ENCODE assay signal across 18 cellular contexts in genomic region chr11:80855975-80856524, GRCh38.
DNase-seq lines count a peak whose midpoint lies in the region; FAIRE-seq and TF ChIP-seq lines count a peak whose summit lies in the region.
"Had no signal": no experiment of that assay in that cellular context is flagged by ENCODE, and none has a peak within 500 bp of the region (broad histone marks: within the 10 kb centered on the region; RNA-seq: fewer than 3 reads in every experiment).

No MANE protein-coding gene starts in this region.

- DNase-seq in MCF 10A (ENCODE audit: unreplicated experiment) (peak; percentile 78), breast epithelium (ENCODE audit: low spot score in 2 of 2) (no peak), RPMI7951 (ENCODE audit: low read depth) (peak; percentile 6), fibroblast of gingiva (ENCODE audit: low read depth) (peak; percentile 37), urothelium cell line (ENCODE audit: low spot score) (peak; percentile 27), NCI-H774 (lab: John Stamatoyannopoulos, UW) (no peak), D341Med (ENCODE audit: low spot score) (no peak), GM19240 (ENCODE audit: insufficient read length, low spot score) (no peak)
- DNase-seq: activated CD8-positive, alpha-beta T cell treated with anti-CD3 and anti-CD28 coated beads, Interleukin-2, amount 10 ng/mL, durations not matched to agents 7 days and 5 days; adrenal gland; dermis blood vessel endothelial cell; Karpas-422; right cardiac atrium; stimulated activated CD4-positive, alpha-beta T cell treated with anti-CD3 and anti-CD28 coated beads, Interleukin-1b, Interleukin-23, amount 100 ng/mL, for 48 hours had no signal

- H3K27ac Mint-ChIP-seq in MCF 10A (ENCODE audit: low read depth, unreplicated experiment), result no peak overlapping the region
- H3K27ac Mint-ChIP-seq: activated CD8-positive, alpha-beta T cell treated with anti-CD3 and anti-CD28 coated beads, Interleukin-2, amount 10 ng/mL, durations not matched to agents 7 days and 5 days; activated T-helper 17 cell treated with anti-CD3 and anti-CD28 coated beads, Interleukin-2, amount 50 U/mL, for 72 hours had no signal

- TF ChIP-seq POLR2A in breast epithelium (IDR thresholded peaks at IDR 0.05), result no peak

- CTCF ChIA-PET in MCF 10A (lab: Yijun Ruan, JAX), result interaction anchor here (0.9 kb wide), 1 partner anchor 154 kb away, joined by 5 read pairs; no protein-coding TSS in a partner anchor

- H3K27me3 Mint-ChIP-seq in MCF 10A (ENCODE audit: insufficient read depth, unreplicated experiment), result no peaks in the 10 kb centered on the region
- H3K27me3 Mint-ChIP-seq: activated T-helper 17 cell treated with anti-CD3 and anti-CD28 coated beads, Interleukin-2, amount 50 U/mL, for 72 hours had no signal

- H3K36me3 Mint-ChIP-seq in MCF 10A (ENCODE audit: insufficient read depth, unreplicated experiment), result no peaks in the 10 kb centered on the region

- intact Hi-C loops in MCF 10A (cut with micrococcal nuclease), result loop anchor here (10.0 kb wide), 1 partner anchor 149 kb away; no protein-coding TSS in a partner anchor
- intact Hi-C loops in breast epithelium (cut with DNase I; ENCODE audit: low total_unique reads), result no loop called here

- BruUV-seq in MCF 10A (replicated peaks; lab: Mats Ljungman, UMichigan), result no TSS peak

- no peak for TF ChIP-seq CTCF in MCF 10A (IDR thresholded peaks at IDR 0.05; ENCODE audit: unreplicated experiment)
- TF ChIP-seq CTCF in breast epithelium (IDR thresholded peaks at IDR 0.05), result no peak

- H3K4me1 ChIP-seq in breast epithelium, result no peaks in the 10 kb centered on the region
- H3K4me1 ChIP-seq: adrenal gland had no signal

- H3K9me3 Mint-ChIP-seq in MCF 10A (ENCODE audit: unreplicated experiment), result no peaks in the 10 kb centered on the region

- no peak overlapping the region for H3K27ac ChIP-seq in breast epithelium
- H3K27ac ChIP-seq: adrenal gland, thoracic aorta had no signal

- peaks cover 29% of the 10 kb centered on the region for H3K4me1 Mint-ChIP-seq in MCF 10A (ENCODE audit: insufficient read depth, unreplicated experiment)
- H3K4me1 Mint-ChIP-seq: activated T-helper 17 cell treated with anti-CD3 and anti-CD28 coated beads, Interleukin-2, amount 50 U/mL, for 72 hours had no signal

- POLR2A ChIA-PET in MCF 10A (lab: Yijun Ruan, JAX), result no interaction called here

- no peaks in the 10 kb centered on the region for H3K9me3 ChIP-seq in breast epithelium
- H3K9me3 ChIP-seq: adrenal gland, thoracic aorta had no signal

- H3K4me3 Mint-ChIP-seq in MCF 10A (ENCODE audit: unreplicated experiment), result no peak overlapping the region
- H3K4me3 Mint-ChIP-seq: activated CD8-positive, alpha-beta T cell treated with anti-CD3 and anti-CD28 coated beads, Interleukin-2, amount 10 ng/mL, durations not matched to agents 7 days and 5 days; activated T-helper 17 cell treated with anti-CD3 and anti-CD28 coated beads, Interleukin-2, amount 50 U/mL, for 72 hours had no signal

- H3K27me3 ChIP-seq in breast epithelium, result no peaks in the 10 kb centered on the region
- H3K27me3 ChIP-seq: adrenal gland had no signal

- FAIRE-seq in urothelium cell line (lab: Jason Lieb, UNC), result no peak
- FAIRE-seq: A204.1, frontal cortex had no signal

- H3K36me3 ChIP-seq in breast epithelium, result no peaks in the 10 kb centered on the region
- H3K36me3 ChIP-seq: adrenal gland, thoracic aorta had no signal

- H3K4me3 ChIP-seq in breast epithelium, result no peak overlapping the region
- H3K4me3 ChIP-seq: adrenal gland, thoracic aorta had no signal

Comparison
In these comparisons a context has a peak if more than half of its experiments do, and no peak if none do; other contexts are left out.
1. DNase-seq: peak in MCF 10A (single experiment), RPMI7951 (single experiment), fibroblast of gingiva (single experiment) and urothelium cell line (single experiment); none in breast epithelium (0 of 2), NCI-H774 (single experiment), D341Med (single experiment) and GM19240 (single experiment).